In the genomic region with DNA sequence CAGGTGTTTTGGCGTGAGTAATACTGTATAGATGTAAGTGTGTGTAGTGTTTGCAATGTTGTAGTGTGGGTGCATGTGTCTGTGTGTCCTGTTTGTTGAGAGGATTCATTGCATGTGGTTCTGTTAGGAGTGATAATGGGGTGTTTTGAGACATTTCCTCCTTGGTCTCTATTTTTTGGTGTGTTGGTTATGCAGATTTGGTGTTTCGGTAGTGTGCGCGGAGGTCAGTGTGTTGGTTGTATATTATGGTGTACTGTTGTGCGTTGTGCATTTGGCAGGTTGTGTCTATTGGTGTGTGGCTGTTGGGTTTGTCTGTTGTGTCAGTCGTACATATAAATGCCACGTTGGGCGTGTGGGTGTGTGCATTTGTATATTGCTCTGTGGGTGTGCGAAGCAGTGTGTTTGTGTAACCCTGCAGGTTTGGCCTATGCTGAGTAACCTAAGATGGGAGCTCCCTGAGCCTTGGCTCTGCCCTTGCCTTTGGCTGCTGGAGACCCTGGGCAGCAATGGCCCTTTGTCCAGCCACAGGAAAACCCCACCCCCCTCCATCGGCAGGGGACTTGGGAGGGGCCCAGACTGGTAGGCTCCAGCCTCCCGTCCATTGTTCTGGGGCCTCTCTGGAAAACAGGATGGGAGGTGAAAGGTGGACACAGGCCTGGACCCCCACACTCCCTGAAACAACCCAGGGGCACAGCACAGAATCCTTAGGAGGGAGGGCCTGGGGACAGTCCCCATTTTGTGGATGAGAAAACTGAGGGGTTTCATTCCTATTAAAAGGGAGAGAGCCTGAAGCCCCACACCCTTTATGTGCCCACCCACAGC, we compare ENCODE assay signal across 1 cellular context.
TF ChIP-seq lines count a peak whose summit lies in the region.

No MANE protein-coding gene starts in this region.

TF ChIP-seq in HepG2, 621 proteins besides CTCF, POLR2A, EP300 and RAD21 (continued from another document and continues in another):
- TF ChIP-seq, protein P1, sequence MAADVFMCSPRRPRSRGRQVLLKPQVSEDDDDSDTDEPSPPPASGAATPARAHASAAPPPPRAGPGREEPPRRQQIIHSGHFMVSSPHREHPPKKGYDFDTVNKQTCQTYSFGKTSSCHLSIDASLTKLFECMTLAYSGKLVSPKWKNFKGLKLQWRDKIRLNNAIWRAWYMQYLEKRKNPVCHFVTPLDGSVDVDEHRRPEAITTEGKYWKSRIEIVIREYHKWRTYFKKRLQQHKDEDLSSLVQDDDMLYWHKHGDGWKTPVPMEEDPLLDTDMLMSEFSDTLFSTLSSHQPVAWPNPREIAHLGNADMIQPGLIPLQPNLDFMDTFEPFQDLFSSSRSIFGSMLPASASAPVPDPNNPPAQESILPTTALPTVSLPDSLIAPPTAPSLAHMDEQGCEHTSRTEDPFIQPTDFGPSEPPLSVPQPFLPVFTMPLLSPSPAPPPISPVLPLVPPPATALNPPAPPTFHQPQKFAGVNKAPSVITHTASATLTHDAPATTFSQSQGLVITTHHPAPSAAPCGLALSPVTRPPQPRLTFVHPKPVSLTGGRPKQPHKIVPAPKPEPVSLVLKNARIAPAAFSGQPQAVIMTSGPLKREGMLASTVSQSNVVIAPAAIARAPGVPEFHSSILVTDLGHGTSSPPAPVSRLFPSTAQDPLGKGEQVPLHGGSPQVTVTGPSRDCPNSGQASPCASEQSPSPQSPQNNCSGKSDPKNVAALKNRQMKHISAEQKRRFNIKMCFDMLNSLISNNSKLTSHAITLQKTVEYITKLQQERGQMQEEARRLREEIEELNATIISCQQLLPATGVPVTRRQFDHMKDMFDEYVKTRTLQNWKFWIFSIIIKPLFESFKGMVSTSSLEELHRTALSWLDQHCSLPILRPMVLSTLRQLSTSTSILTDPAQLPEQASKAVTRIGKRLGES (CRISPR knock-in tag; IDR thresholded peaks at IDR 0.05; ENCODE audit: borderline replicate concordance) = no peak
- TF ChIP-seq EHMT2 (IDR thresholded peaks at IDR 0.05; ENCODE audit: borderline replicate concordance, low read depth, low read length) = no peak; the same call in 1 of the 2 replicates
- TF ChIP-seq PAX8 (CRISPR knock-in tag; IDR thresholded peaks at IDR 0.05; ENCODE audit: borderline replicate concordance) = no peak
- no peak for TF ChIP-seq ZMYM2 (CRISPR knock-in tag; IDR thresholded peaks at IDR 0.05)
- TF ChIP-seq RFX1 (IDR thresholded peaks at IDR 0.05) = no peak
- peak; percentile 28; the same call in 1 of the 2 replicates for TF ChIP-seq KAT8 (CRISPR knock-in tag; IDR thresholded peaks at IDR 0.05)
- TF ChIP-seq RNF2 (conservative IDR thresholded peaks at IDR 0.05; ENCODE audit: low read depth) = no peak; the same call in 1 of the 2 replicates
- peak; percentile 83 for TF ChIP-seq RXRA (CRISPR knock-in tag; IDR thresholded peaks at IDR 0.05)
- peak; percentile 87 for TF ChIP-seq ZFX (CRISPR knock-in tag; IDR thresholded peaks at IDR 0.05; ENCODE audit: low read depth)
- no peak for TF ChIP-seq SMARCE1 (IDR thresholded peaks at IDR 0.05; ENCODE audit: borderline replicate concordance)
- TF ChIP-seq KLF12 (CRISPR knock-in tag; IDR thresholded peaks at IDR 0.05; ENCODE audit: borderline replicate concordance) = 0 out of 2 replicates have a peak, but pooled peaks have one; percentile 67
- TF ChIP-seq DPF2 (CRISPR knock-in tag; IDR thresholded peaks at IDR 0.05; ENCODE audit: borderline replicate concordance, low read depth) = peak; percentile 74
- no peak; the same call in 1 of the 2 replicates for TF ChIP-seq CSRNP1 (CRISPR knock-in tag; IDR thresholded peaks at IDR 0.05)
- TF ChIP-seq SRSF4 (IDR thresholded peaks at IDR 0.05; ENCODE audit: low read depth, low read length, poor library complexity, severe bottlenecking) = no peak
- 0 out of 2 replicates have a peak, but pooled peaks have one; percentile 19 for TF ChIP-seq ZNF430 (CRISPR knock-in tag; IDR thresholded peaks at IDR 0.05)
- TF ChIP-seq, protein P2, sequence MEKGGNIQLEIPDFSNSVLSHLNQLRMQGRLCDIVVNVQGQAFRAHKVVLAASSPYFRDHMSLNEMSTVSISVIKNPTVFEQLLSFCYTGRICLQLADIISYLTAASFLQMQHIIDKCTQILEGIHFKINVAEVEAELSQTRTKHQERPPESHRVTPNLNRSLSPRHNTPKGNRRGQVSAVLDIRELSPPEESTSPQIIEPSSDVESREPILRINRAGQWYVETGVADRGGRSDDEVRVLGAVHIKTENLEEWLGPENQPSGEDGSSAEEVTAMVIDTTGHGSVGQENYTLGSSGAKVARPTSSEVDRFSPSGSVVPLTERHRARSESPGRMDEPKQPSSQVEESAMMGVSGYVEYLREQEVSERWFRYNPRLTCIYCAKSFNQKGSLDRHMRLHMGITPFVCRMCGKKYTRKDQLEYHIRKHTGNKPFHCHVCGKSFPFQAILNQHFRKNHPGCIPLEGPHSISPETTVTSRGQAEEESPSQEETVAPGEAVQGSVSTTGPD (CRISPR knock-in tag; IDR thresholded peaks at IDR 0.05) = no peak; the same call in 1 of the 2 replicates
- no peak; the same call in 1 of the 2 replicates for TF ChIP-seq NRL (CRISPR knock-in tag; IDR thresholded peaks at IDR 0.05; ENCODE audit: borderline replicate concordance)
- peak; percentile 62 for TF ChIP-seq TEAD3 (CRISPR knock-in tag; optimal IDR thresholded peaks at IDR 0.05; ENCODE audit: borderline replicate concordance)
- 0 out of 2 replicates have a peak, but pooled peaks have one; percentile 18 for TF ChIP-seq ZNF513 (CRISPR knock-in tag; conservative IDR thresholded peaks at IDR 0.05)
- no peak for TF ChIP-seq IKZF4 (CRISPR knock-in tag; IDR thresholded peaks at IDR 0.05; ENCODE audit: borderline replicate concordance, low read depth, not compliant biosample characterization)
- TF ChIP-seq, protein P3, sequence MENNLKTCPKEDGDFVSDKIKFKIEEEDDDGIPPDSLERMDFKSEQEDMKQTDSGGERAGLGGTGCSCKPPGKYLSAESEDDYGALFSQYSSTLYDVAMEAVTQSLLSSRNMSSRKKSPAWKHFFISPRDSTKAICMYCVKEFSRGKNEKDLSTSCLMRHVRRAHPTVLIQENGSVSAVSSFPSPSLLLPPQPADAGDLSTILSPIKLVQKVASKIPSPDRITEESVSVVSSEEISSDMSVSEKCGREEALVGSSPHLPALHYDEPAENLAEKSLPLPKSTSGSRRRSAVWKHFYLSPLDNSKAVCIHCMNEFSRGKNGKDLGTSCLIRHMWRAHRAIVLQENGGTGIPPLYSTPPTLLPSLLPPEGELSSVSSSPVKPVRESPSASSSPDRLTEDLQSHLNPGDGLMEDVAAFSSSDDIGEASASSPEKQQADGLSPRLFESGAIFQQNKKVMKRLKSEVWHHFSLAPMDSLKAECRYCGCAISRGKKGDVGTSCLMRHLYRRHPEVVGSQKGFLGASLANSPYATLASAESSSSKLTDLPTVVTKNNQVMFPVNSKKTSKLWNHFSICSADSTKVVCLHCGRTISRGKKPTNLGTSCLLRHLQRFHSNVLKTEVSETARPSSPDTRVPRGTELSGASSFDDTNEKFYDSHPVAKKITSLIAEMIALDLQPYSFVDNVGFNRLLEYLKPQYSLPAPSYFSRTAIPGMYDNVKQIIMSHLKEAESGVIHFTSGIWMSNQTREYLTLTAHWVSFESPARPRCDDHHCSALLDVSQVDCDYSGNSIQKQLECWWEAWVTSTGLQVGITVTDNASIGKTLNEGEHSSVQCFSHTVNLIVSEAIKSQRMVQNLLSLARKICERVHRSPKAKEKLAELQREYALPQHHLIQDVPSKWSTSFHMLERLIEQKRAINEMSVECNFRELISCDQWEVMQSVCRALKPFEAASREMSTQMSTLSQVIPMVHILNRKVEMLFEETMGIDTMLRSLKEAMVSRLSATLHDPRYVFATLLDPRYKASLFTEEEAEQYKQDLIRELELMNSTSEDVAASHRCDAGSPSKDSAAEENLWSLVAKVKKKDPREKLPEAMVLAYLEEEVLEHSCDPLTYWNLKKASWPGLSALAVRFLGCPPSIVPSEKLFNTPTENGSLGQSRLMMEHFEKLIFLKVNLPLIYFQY (CRISPR knock-in tag; IDR thresholded peaks at IDR 0.05; ENCODE audit: borderline replicate concordance) = no peak
- peak; percentile 81; the same call in 1 of the 2 replicates for TF ChIP-seq JUNB (CRISPR knock-in tag; IDR thresholded peaks at IDR 0.05; ENCODE audit: borderline replicate concordance)
- TF ChIP-seq, protein P4, sequence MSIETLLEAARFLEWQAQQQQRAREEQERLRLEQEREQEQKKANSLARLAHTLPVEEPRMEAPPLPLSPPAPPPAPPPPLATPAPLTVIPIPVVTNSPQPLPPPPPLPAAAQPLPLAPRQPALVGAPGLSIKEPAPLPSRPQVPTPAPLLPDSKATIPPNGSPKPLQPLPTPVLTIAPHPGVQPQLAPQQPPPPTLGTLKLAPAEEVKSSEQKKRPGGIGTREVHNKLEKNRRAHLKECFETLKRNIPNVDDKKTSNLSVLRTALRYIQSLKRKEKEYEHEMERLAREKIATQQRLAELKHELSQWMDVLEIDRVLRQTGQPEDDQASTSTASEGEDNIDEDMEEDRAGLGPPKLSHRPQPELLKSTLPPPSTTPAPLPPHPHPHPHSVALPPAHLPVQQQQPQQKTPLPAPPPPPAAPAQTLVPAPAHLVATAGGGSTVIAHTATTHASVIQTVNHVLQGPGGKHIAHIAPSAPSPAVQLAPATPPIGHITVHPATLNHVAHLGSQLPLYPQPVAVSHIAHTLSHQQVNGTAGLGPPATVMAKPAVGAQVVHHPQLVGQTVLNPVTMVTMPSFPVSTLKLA (IDR thresholded peaks at IDR 0.05) = peak; percentile 41; the same call in 1 of the 2 replicates
- no peak; the same call in 1 of the 2 replicates for TF ChIP-seq MAX (IDR thresholded peaks at IDR 0.05)
- no peak for TF ChIP-seq MLX (CRISPR knock-in tag; IDR thresholded peaks at IDR 0.05)
- TF ChIP-seq ZNF205 (CRISPR knock-in tag; IDR thresholded peaks at IDR 0.05) = no peak
- TF ChIP-seq ZNF510 (CRISPR knock-in tag; IDR thresholded peaks at IDR 0.05; ENCODE audit: low read depth) = no peak
- TF ChIP-seq TSC22D2 (CRISPR knock-in tag; IDR thresholded peaks at IDR 0.05; ENCODE audit: borderline replicate concordance) = no peak
- 0 out of 2 replicates have a peak, but pooled peaks have one; percentile 16 for TF ChIP-seq GLI4 (CRISPR knock-in tag; IDR thresholded peaks at IDR 0.05; ENCODE audit: borderline replicate concordance)
- TF ChIP-seq SMYD3 (CRISPR knock-in tag; IDR thresholded peaks at IDR 0.05) = no peak
- TF ChIP-seq ZNF883 (CRISPR knock-in tag; IDR thresholded peaks at IDR 0.05; ENCODE audit: not compliant biosample characterization) = no peak
- TF ChIP-seq ZSCAN12 (CRISPR knock-in tag; IDR thresholded peaks at IDR 0.05) = no peak
- TF ChIP-seq KMT2B (CRISPR knock-in tag; IDR thresholded peaks at IDR 0.05) = no peak
- TF ChIP-seq, protein P5, sequence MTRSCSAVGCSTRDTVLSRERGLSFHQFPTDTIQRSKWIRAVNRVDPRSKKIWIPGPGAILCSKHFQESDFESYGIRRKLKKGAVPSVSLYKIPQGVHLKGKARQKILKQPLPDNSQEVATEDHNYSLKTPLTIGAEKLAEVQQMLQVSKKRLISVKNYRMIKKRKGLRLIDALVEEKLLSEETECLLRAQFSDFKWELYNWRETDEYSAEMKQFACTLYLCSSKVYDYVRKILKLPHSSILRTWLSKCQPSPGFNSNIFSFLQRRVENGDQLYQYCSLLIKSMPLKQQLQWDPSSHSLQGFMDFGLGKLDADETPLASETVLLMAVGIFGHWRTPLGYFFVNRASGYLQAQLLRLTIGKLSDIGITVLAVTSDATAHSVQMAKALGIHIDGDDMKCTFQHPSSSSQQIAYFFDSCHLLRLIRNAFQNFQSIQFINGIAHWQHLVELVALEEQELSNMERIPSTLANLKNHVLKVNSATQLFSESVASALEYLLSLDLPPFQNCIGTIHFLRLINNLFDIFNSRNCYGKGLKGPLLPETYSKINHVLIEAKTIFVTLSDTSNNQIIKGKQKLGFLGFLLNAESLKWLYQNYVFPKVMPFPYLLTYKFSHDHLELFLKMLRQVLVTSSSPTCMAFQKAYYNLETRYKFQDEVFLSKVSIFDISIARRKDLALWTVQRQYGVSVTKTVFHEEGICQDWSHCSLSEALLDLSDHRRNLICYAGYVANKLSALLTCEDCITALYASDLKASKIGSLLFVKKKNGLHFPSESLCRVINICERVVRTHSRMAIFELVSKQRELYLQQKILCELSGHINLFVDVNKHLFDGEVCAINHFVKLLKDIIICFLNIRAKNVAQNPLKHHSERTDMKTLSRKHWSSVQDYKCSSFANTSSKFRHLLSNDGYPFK (CRISPR knock-in tag; IDR thresholded peaks at IDR 0.05; ENCODE audit: borderline replicate concordance) = peak; percentile 40; the same call in 1 of the 2 replicates
- no peak for TF ChIP-seq KMT2A (CRISPR knock-in tag; IDR thresholded peaks at IDR 0.05)
- 0 out of 2 replicates have a peak, but pooled peaks have one; percentile 62 for TF ChIP-seq ARNT (IDR thresholded peaks at IDR 0.05)
